8 cellular contexts compared by ENCODE assay signal in genomic region chr18:79567481-79568147, GRCh38.
DNase-seq lines count a peak whose midpoint lies in the region; ATAC-seq and TF ChIP-seq lines count a peak whose summit lies in the region.

No MANE protein-coding gene starts in this region.

- TF ChIP-seq CTCF in gastroesophageal sphincter (IDR thresholded peaks at IDR 0.05): no peak

- peak; percentile 75 for ATAC-seq in gastroesophageal sphincter

- no peak overlapping the region for H3K4ac ChIP-seq in trophoblast cell (ENCODE audit: low read depth, low read length)

- peak overlapping the region; percentile 53 for H2AK5ac ChIP-seq in trophoblast cell (ENCODE audit: low read length)

- peak overlapping the region; percentile 85 for H3K14ac ChIP-seq in trophoblast cell (ENCODE audit: low read length)

- H3K27ac ChIP-seq in SJCRH30 (peak overlapping the region; percentile 93), gastroesophageal sphincter (peak overlapping the region in 2 of 4 donors; percentile 30 to 57), trophoblast cell (ENCODE audit: low read depth, low read length) (peak overlapping the region; percentile 85)

- no peaks in the 10 kb centered on the region for H3K27me3 ChIP-seq in SJCRH30
- peaks cover 13% of the 10 kb centered on the region for H3K27me3 ChIP-seq in gastroesophageal sphincter
- H3K27me3 ChIP-seq in trophoblast cell (ENCODE audit: insufficient read depth, low read length): no peaks in the 10 kb centered on the region

- H2BK120ac ChIP-seq in trophoblast cell (ENCODE audit: insufficient read depth, low read length, poor library complexity): peak overlapping the region; percentile 88

- no peak overlapping the region for H3K9ac ChIP-seq in trophoblast cell (ENCODE audit: low read length)

- H3K4me3 ChIP-seq in SJCRH30: peak overlapping the region; percentile 39
- H3K4me3 ChIP-seq in gastroesophageal sphincter: no peak overlapping the region
- no peak overlapping the region for H3K4me3 ChIP-seq in trophoblast cell (ENCODE audit: low read depth, low read length)

- H4K12ac ChIP-seq in trophoblast cell (ENCODE audit: low read depth, low read length): peak overlapping the region; percentile 63

- H3K4me1 ChIP-seq in SJCRH30 (peaks cover 43% of the 10 kb centered on the region), gastroesophageal sphincter (peaks cover 0 to 8% (median 4%) of the 10 kb centered on the region in 3 donors), trophoblast cell (ENCODE audit: control insufficient read depth in 1 of 2, insufficient read depth in 2 of 2, low read length in 2 of 2) (peaks cover 7 to 11% of the 10 kb centered on the region in 2 experiments)

- WGBS in gastroesophageal sphincter (ENCODE audit: low coverage in 1 of 2), 2 donors: 43 to 50% methylated on average over 7 to 8 of the region's 28 CpGs
- WGBS in trophoblast cell (ENCODE audit: extremely low coverage, insufficient coverage, insufficient read length): no CpG with 5 or more reads among the region's 28 CpGs

- H3K79me2 ChIP-seq in trophoblast cell (ENCODE audit: control insufficient read depth, insufficient read depth, low read length, poor library complexity): no peaks in the 10 kb centered on the region

- no peak for TF ChIP-seq EP300 in gastroesophageal sphincter (IDR thresholded peaks at IDR 0.05)

- DNase-seq in GM03348 (ENCODE audit: low spot score) (peak; percentile 96), SJCRH30 (peak; percentile 89), trophoblast cell (no peak), NCI-H345 (lab: John Stamatoyannopoulos, UW) (no peak), COR-L47 (lab: John Stamatoyannopoulos, UW) (no peak), hippocampal formation (lab: John Stamatoyannopoulos, UW) (no peak)
- DNase-seq in stimulated activated CD4-positive, alpha-beta T cell treated with anti-CD3 and anti-CD28 coated beads, Interleukin-1b, Interleukin-23, amount 100 ng/mL, for 48 hours: no peak

- H3K9me3 ChIP-seq in SJCRH30 (replicated peaks) (no peaks in the 10 kb centered on the region), gastroesophageal sphincter (peaks cover 0 to 14% (median 0%) of the 10 kb centered on the region in 3 donors), trophoblast cell (ENCODE audit: insufficient read depth, low read depth, low read length) (peaks cover 12% of the 10 kb centered on the region)

- H2AFZ ChIP-seq in trophoblast cell (ENCODE audit: insufficient read depth, low read length, poor library complexity): peak overlapping the region; percentile 69

- no peak for TF ChIP-seq POLR2A in gastroesophageal sphincter (IDR thresholded peaks at IDR 0.05)

- H2BK5ac ChIP-seq in trophoblast cell (ENCODE audit: low read depth, low read length, poor library complexity): peak overlapping the region; percentile 38

- peak overlapping the region; percentile 52 for H3K18ac ChIP-seq in trophoblast cell (ENCODE audit: low read length)

- H4K91ac ChIP-seq in trophoblast cell (ENCODE audit: low read depth, low read length): peak overlapping the region; percentile 80

- H3K79me1 ChIP-seq in trophoblast cell (ENCODE audit: low read length): peaks cover 6% of the 10 kb centered on the region

- H3K36me3 ChIP-seq in SJCRH30 (no peaks in the 10 kb centered on the region), gastroesophageal sphincter (no peaks in the 10 kb centered on the region), trophoblast cell (ENCODE audit: control insufficient read depth in 1 of 2, insufficient read depth in 2 of 2, low read length in 2 of 2) (no peaks in the 10 kb centered on the region)

- peak overlapping the region; percentile 7 for H3K4me2 ChIP-seq in trophoblast cell (ENCODE audit: low read length)

- H2BK12ac ChIP-seq in trophoblast cell (ENCODE audit: low read length): peak overlapping the region; percentile 56

- H4K8ac ChIP-seq in trophoblast cell (ENCODE audit: low read depth, low read length): peak overlapping the region; percentile 90

- H3K23ac ChIP-seq in trophoblast cell (ENCODE audit: low read length): no peak overlapping the region

Comparison
In these comparisons a context has a peak if more than half of its experiments do, and no peak if none do; other contexts are left out.
1. DNase-seq: peak in GM03348 (single experiment) and SJCRH30 (2 of 2); none in trophoblast cell (0 of 2), NCI-H345 (single experiment), stimulated activated CD4-positive, alpha-beta T cell treated with anti-CD3 and anti-CD28 coated beads, Interleukin-1b, Interleukin-23, amount 100 ng/mL, for 48 hours (single experiment), COR-L47 (single experiment) and hippocampal formation (0 of 2).